Comparison of ENCODE assay signal across 31 cellular contexts in the genomic region with DNA sequence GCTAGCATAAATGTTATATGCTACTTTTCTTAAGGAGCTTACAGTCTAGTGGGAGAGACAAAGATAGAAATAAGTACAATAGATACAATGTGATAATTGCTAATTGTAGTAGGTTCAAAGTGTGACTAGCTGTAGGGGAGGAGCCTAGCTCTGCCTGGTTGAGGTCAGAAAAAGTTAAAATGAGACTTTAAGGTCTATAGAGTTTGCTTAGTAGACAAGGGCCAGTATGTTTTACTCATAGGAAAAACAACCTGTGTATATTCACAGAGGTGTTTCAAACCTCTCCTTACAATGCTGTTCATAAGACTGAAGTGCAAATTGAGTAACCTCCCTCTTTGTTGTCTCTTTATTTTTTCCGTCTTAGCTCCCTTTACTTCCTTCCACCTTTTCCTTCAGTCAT. TPM values are rescaled to one million over a fixed set of nuclear protein-coding genes. Genes with fewer than 3 reads are reported as not detected.
DNase-seq lines count a peak whose midpoint lies in the region; ATAC-seq and TF ChIP-seq lines count a peak whose summit lies in the region.
"Had no signal": no experiment of that assay in that cellular context is flagged by ENCODE, and none has a peak within 500 bp of the region (broad histone marks: within the 10 kb centered on the region; RNA-seq: fewer than 3 reads in every experiment).

No MANE protein-coding gene starts in this region.

- H3K9me3 Mint-ChIP-seq in stimulated activated effector memory CD8-positive, alpha-beta T cell treated with anti-CD3 and anti-CD28 coated beads, Interleukin-12 subunit alpha, Interleukin-12 subunit beta, amount 100 ng/mL, for 72 hours, result no peaks in the 10 kb centered on the region
- H3K9me3 Mint-ChIP-seq: activated CD4-positive, alpha-beta T cell treated with anti-CD3 and anti-CD28 coated beads, Interleukin-2, amount 10 ng/mL, durations not matched to agents 7 days and 5 days; CD8-positive, alpha-beta memory T cell; nephron; T-helper 1 cell treated with Interleukin-12 subunit alpha and Interleukin-12 subunit beta and Interleukin-4 antibody, amounts not matched to agents 30 μg/mL and 1 μg/mL, for 36 hours had no signal

- H3K27ac ChIP-seq in OCI-LY7 (ENCODE audit: low read depth, low read length, poor library complexity, severe bottlenecking), result no peak overlapping the region
- H3K27ac ChIP-seq: brain microvascular endothelial cell, hepatocyte, parathyroid adenoma, stomach, tibial nerve had no signal

- H3K9me3 ChIP-seq in OCI-LY7 (ENCODE audit: low read length), result no peaks in the 10 kb centered on the region
- H3K9me3 ChIP-seq: stomach, tibial nerve had no signal

- H3K4me2 ChIP-seq in OCI-LY7 (ENCODE audit: low read length), result peak overlapping the region; percentile 13; the same call in 1 of the 2 replicates
- H3K4me2 ChIP-seq: hepatocyte had no signal

- peaks cover 63% of the 10 kb centered on the region for H3K4me1 ChIP-seq in OCI-LY7 (ENCODE audit: insufficient read depth, low read length, poor library complexity, severe bottlenecking)

- TF ChIP-seq CTCF in OCI-LY7 (conservative IDR thresholded peaks at IDR 0.05; ENCODE audit: low read length), result no peak

- no peak overlapping the region for H2AFZ ChIP-seq in OCI-LY7 (ENCODE audit: low read length)
- H2AFZ ChIP-seq: hepatocyte, parathyroid adenoma had no signal

- intact Hi-C loops in OCI-LY7 (cut with micrococcal nuclease; ENCODE audit: unreplicated experiment), result loop anchor here (10.0 kb wide), 2 partner anchors 328 to 902 kb away; a partner anchor contains a TSS

- CTCF ChIA-PET in OCI-LY7 (lab: Charles Lee; ENCODE audit: unreplicated experiment), result interaction anchor here (1.0 to 2.1 kb wide), 3 partner anchors 55 to 125 kb away, joined by 3 to 5 read pairs (median 3); a partner anchor contains a TSS

- peaks cover 100% of the 10 kb centered on the region for H3K79me2 ChIP-seq in OCI-LY7 (ENCODE audit: insufficient read depth, low read depth, low read length)

- no TSS peak for BruUV-seq in OCI-LY7 (replicated peaks; lab: Mats Ljungman, UMichigan)

- no peak overlapping the region for H3K4me3 ChIP-seq in OCI-LY7 (ENCODE audit: low read depth, low read length, poor library complexity, severe bottlenecking)
- H3K4me3 ChIP-seq: hepatocyte, stomach, tibial nerve had no signal

- H3K4me3 Mint-ChIP-seq in stimulated activated effector memory CD8-positive, alpha-beta T cell treated with anti-CD3 and anti-CD28 coated beads, Interleukin-12 subunit alpha, Interleukin-12 subunit beta, amount 100 ng/mL, for 72 hours, result peak overlapping the region; percentile 54
- H3K4me3 Mint-ChIP-seq: activated CD4-positive, alpha-beta T cell treated with anti-CD3 and anti-CD28 coated beads, Interleukin-2, amount 10 ng/mL, durations not matched to agents 7 days and 5 days; CD8-positive, alpha-beta memory T cell; nephron; T-helper 1 cell treated with Interleukin-12 subunit alpha and Interleukin-12 subunit beta and Interleukin-4 antibody, amounts not matched to agents 30 μg/mL and 1 μg/mL, for 36 hours had no signal

- peak overlapping the region; percentile 87 for H3K27ac Mint-ChIP-seq in stimulated activated effector memory CD8-positive, alpha-beta T cell treated with anti-CD3 and anti-CD28 coated beads, Interleukin-12 subunit alpha, Interleukin-12 subunit beta, amount 100 ng/mL, for 72 hours
- H3K27ac Mint-ChIP-seq: activated CD4-positive, alpha-beta T cell treated with anti-CD3 and anti-CD28 coated beads, Interleukin-2, amount 10 ng/mL, durations not matched to agents 7 days and 5 days; T-helper 1 cell treated with Interleukin-12 subunit alpha and Interleukin-12 subunit beta and Interleukin-4 antibody, amounts not matched to agents 30 μg/mL and 1 μg/mL, for 36 hours had no signal

- ATAC-seq in activated CD4-positive, CD25-positive, alpha-beta regulatory T cell treated with anti-CD3 and anti-CD28 coated beads, Interleukin-2, amount 50 U/mL, for 24 hours, result peak; percentile 58 to 62
- peak; percentile 77 for ATAC-seq in stimulated activated effector memory CD8-positive, alpha-beta T cell treated with anti-CD3 and anti-CD28 coated beads, Interleukin-12 subunit alpha, Interleukin-12 subunit beta, amount 100 ng/mL, for 72 hours
- no peak for ATAC-seq in GM21825 (IDR thresholded peaks at IDR 0.05; ENCODE audit: unreplicated experiment)
- ATAC-seq in HG03439 (IDR thresholded peaks at IDR 0.05; ENCODE audit: unreplicated experiment), result no peak
- ATAC-seq: right cardiac atrium had no signal

- H3K9me2 ChIP-seq in OCI-LY7 (ENCODE audit: insufficient read depth, low read length), result no peaks in the 10 kb centered on the region

- peaks cover 62% of the 10 kb centered on the region for H3K4me1 Mint-ChIP-seq in stimulated activated effector memory CD8-positive, alpha-beta T cell treated with anti-CD3 and anti-CD28 coated beads, Interleukin-12 subunit alpha, Interleukin-12 subunit beta, amount 100 ng/mL, for 72 hours

- peaks cover 54% of the 10 kb centered on the region for H4K20me1 ChIP-seq in OCI-LY7 (ENCODE audit: insufficient read depth, low read length)

- no peak for DNase-seq in activated CD4-positive, CD25-positive, alpha-beta regulatory T cell treated with anti-CD3 and anti-CD28 coated beads, Interleukin-2, amount 50 U/mL, for 72 hours
- DNase-seq in OCI-LY7 (ENCODE audit: low spot score), result no peak
- DNase-seq in dermis blood vessel endothelial cell, result peak; percentile 13
- DNase-seq in stimulated activated effector memory CD8-positive, alpha-beta T cell treated with anti-CD3 and anti-CD28 coated beads, Interleukin-12 subunit alpha, Interleukin-12 subunit beta, amount 100 ng/mL, for 72 hours (ENCODE audit: low spot score in 2 of 2), result no peak
- DNase-seq in NCI-H2029 treated with DMSO at 0.1 percent for 48 hours (lab: John Stamatoyannopoulos, UW), result no peak
- DNase-seq: 8988T; activated CD4-positive, alpha-beta T cell treated with anti-CD3 and anti-CD28 coated beads, Interleukin-2, amount 10 ng/mL, durations not matched to agents 7 days and 5 days; activated gamma-delta T cell treated with Interleukin-2 at 50 U/mL for 16 hours; brain microvascular endothelial cell; CD8-positive, alpha-beta memory T cell; DMS153; effector CD4-positive, alpha-beta T cell; foreskin melanocyte; GOT3; KG1; midbrain; MV-4-11; NCI-H2171; NCI-H526; right cardiac atrium; RPMI8226; stimulated activated CD4-positive, alpha-beta T cell treated with anti-CD3 and anti-CD28 coated beads, Interleukin-4, amount 100 ng/mL, for 4 hours; stomach had no signal

- POLR2A ChIA-PET in OCI-LY7 (lab: Charles Lee), result interaction anchor here (0.6 to 2.1 kb wide), 10 partner anchors 9 to 323 kb away, joined by 3 to 12 read pairs (median 4); no protein-coding TSS in a partner anchor

- no peaks in the 10 kb centered on the region for H3K36me3 ChIP-seq in OCI-LY7 (ENCODE audit: insufficient read depth, low read length)
- H3K36me3 ChIP-seq: brain microvascular endothelial cell, stomach, tibial nerve had no signal

- peaks cover 8% of the 10 kb centered on the region for H3K36me3 Mint-ChIP-seq in stimulated activated effector memory CD8-positive, alpha-beta T cell treated with anti-CD3 and anti-CD28 coated beads, Interleukin-12 subunit alpha, Interleukin-12 subunit beta, amount 100 ng/mL, for 72 hours
- H3K36me3 Mint-ChIP-seq: CD8-positive, alpha-beta memory T cell had no signal

RNA-seq across cellular contexts. Expression of a gene that starts 56.1 kb away (rescaled TPM):
- 34.1 and 41.2 TPM in 2 replicates for total RNA-seq in OCI-LY7 (2014; rRNA removed; shearing (Covaris generic))
- total RNA-seq in OCI-LY7 (2022) (70.4 and 78.6 TPM in 2 replicates), dermis blood vessel endothelial cell (35.7 and 40.2 TPM in 2 replicates)

Comparison
In these comparisons a context has a peak if more than half of its experiments do, and no peak if none do; other contexts are left out.
1. ATAC-seq: peak in activated CD4-positive, CD25-positive, alpha-beta regulatory T cell treated with anti-CD3 and anti-CD28 coated beads, Interleukin-2, amount 50 U/mL, for 24 hours (2 of 2) and stimulated activated effector memory CD8-positive, alpha-beta T cell treated with anti-CD3 and anti-CD28 coated beads, Interleukin-12 subunit alpha, Interleukin-12 subunit beta, amount 100 ng/mL, for 72 hours (single experiment); none in GM21825 (single experiment) and HG03439 (single experiment).